ENCODE assay signal across 38 cellular contexts in genomic region chr1:27084107-27084506, GRCh38.
"Had no signal": no experiment of that assay in that cellular context is flagged by ENCODE, and none has a peak within 500 bp of the region (broad histone marks: within the 10 kb centered on the region; RNA-seq: fewer than 3 reads in every experiment).

No MANE protein-coding gene starts in this region.

- H3K4me3 Mint-ChIP-seq: activated naive CD4-positive, alpha-beta T cell treated with anti-CD3 and anti-CD28 coated beads for 36 hours; activated naive CD4-positive, alpha-beta T cell treated with anti-CD3 and anti-CD28 coated beads, Interleukin-2, amount 10 ng/mL, durations not matched to agents 7 days and 5 days; activated naive CD4-positive, alpha-beta T cell treated with anti-CD3 and anti-CD28 coated beads, Interleukin-2, amount 50 U/mL, for 24 hours; activated naive CD8-positive, alpha-beta T cell; activated naive CD8-positive, alpha-beta T cell treated with anti-CD3 and anti-CD28 coated beads, Interleukin-2, amount 10 ng/mL, durations not matched to agents 7 days and 5 days; activated naive CD8-positive, alpha-beta T cell treated with anti-CD3 and anti-CD28 coated beads, Interleukin-2, amount 50 U/mL, for 24 hours; activated T-cell treated with anti-CD3 and anti-CD28 coated beads, Interleukin-2, amount 50 U/mL, for 24 hours; activated T-cell treated with anti-CD3 and anti-CD28 coated beads, Interleukin-2, amount 50 U/mL, for 4 hours; activated T-cell treated with anti-CD3 and anti-CD28 coated beads, Interleukin-2, amount 50 U/mL, for 72 hours; activated T-helper 1 cell treated with anti-CD3 and anti-CD28 coated beads, Interleukin-12 subunit alpha, Interleukin-12 subunit beta, Interleukin-2, Interleukin-4 antibody, amounts not matched to agents 30 ng/mL and 10 ng/mL and 1 ng/mL, durations not matched to agents 14 hours and 24 hours and 36 hours; activated T-helper 17 cell treated with anti-CD3 and anti-CD28 coated beads, Interleukin-2, amount 50 U/mL, for 72 hours; brain; central memory CD8-positive, alpha-beta T cell had no signal

- H3K4me1 ChIP-seq: adrenal gland, ascending aorta, body of pancreas, breast epithelium had no signal

- H3K27me3 ChIP-seq: adrenal gland, ascending aorta, body of pancreas, brain microvascular endothelial cell, breast epithelium, cardiac muscle cell had no signal

- H3K9me3 ChIP-seq: adrenal gland, body of pancreas, breast epithelium had no signal

- FAIRE-seq: astrocyte had no signal

- H3K4me3 ChIP-seq: adrenal gland, ascending aorta, body of pancreas, breast epithelium, cardiac muscle cell had no signal

- H3K27me3 Mint-ChIP-seq: activated naive CD4-positive, alpha-beta T cell treated with anti-CD3 and anti-CD28 coated beads, Interleukin-2, amount 50 U/mL, for 24 hours; activated T-cell treated with anti-CD3 and anti-CD28 coated beads, Interleukin-2, amount 50 U/mL, for 24 hours; central memory CD8-positive, alpha-beta T cell had no signal

- ATAC-seq: activated naive CD4-positive, alpha-beta T cell treated with anti-CD3 and anti-CD28 coated beads, Interleukin-2, amount 50 U/mL, for 72 hours; activated naive CD8-positive, alpha-beta T cell treated with anti-CD3 and anti-CD28 coated beads, Interleukin-2, amount 50 U/mL, for 24 hours; activated T-cell treated with anti-CD3 and anti-CD28 coated beads, Interleukin-2, amount 50 U/mL, for 4 hours; activated T-cell treated with anti-CD3 and anti-CD28 coated beads, Interleukin-2, amount 50 U/mL, for 72 hours; activated T-helper 17 cell treated with anti-CD3 and anti-CD28 coated beads, Interleukin-2, amount 50 U/mL, for 72 hours; body of pancreas had no signal

- H3K36me3 ChIP-seq: adrenal gland, ascending aorta, brain microvascular endothelial cell, breast epithelium, cardiac muscle cell had no signal

- H3K9me3 Mint-ChIP-seq: activated naive CD4-positive, alpha-beta T cell treated with anti-CD3 and anti-CD28 coated beads, Interleukin-2, amount 50 U/mL, for 24 hours; activated naive CD8-positive, alpha-beta T cell treated with anti-CD3 and anti-CD28 coated beads, Interleukin-2, amount 50 U/mL, for 24 hours; activated T-cell treated with anti-CD3 and anti-CD28 coated beads, Interleukin-2, amount 50 U/mL, for 24 hours; activated T-helper 1 cell treated with anti-CD3 and anti-CD28 coated beads, Interleukin-12 subunit alpha, Interleukin-12 subunit beta, Interleukin-2, Interleukin-4 antibody, amounts not matched to agents 30 ng/mL and 10 ng/mL and 1 ng/mL, durations not matched to agents 14 hours and 24 hours and 36 hours; activated T-helper 17 cell treated with anti-CD3 and anti-CD28 coated beads, Interleukin-2, amount 50 U/mL, for 72 hours; central memory CD8-positive, alpha-beta T cell had no signal

- H3K36me3 Mint-ChIP-seq: activated naive CD4-positive, alpha-beta T cell treated with anti-CD3 and anti-CD28 coated beads, Interleukin-2, amount 10 ng/mL, durations not matched to agents 7 days and 5 days; activated naive CD4-positive, alpha-beta T cell treated with anti-CD3 and anti-CD28 coated beads, Interleukin-2, amount 50 U/mL, for 24 hours; activated naive CD4-positive, alpha-beta T cell treated with anti-CD3 and anti-CD28 coated beads, Interleukin-2, amount 50 U/mL, for 72 hours; brain had no signal

- H3K4me1 Mint-ChIP-seq: activated naive CD8-positive, alpha-beta T cell treated with anti-CD3 and anti-CD28 coated beads, Interleukin-2, amount 50 U/mL, for 24 hours; central memory CD8-positive, alpha-beta T cell had no signal

- H3K27ac Mint-ChIP-seq: activated naive CD4-positive, alpha-beta T cell treated with anti-CD3 and anti-CD28 coated beads for 36 hours; activated naive CD4-positive, alpha-beta T cell treated with anti-CD3 and anti-CD28 coated beads, Interleukin-2, amount 10 ng/mL, durations not matched to agents 7 days and 5 days; activated naive CD4-positive, alpha-beta T cell treated with anti-CD3 and anti-CD28 coated beads, Interleukin-2, amount 50 U/mL, for 24 hours; activated naive CD4-positive, alpha-beta T cell treated with anti-CD3 and anti-CD28 coated beads, Interleukin-2, amount 50 U/mL, for 72 hours; activated naive CD8-positive, alpha-beta T cell; activated naive CD8-positive, alpha-beta T cell treated with anti-CD3 and anti-CD28 coated beads, Interleukin-2, amount 10 ng/mL, durations not matched to agents 7 days and 5 days; activated naive CD8-positive, alpha-beta T cell treated with anti-CD3 and anti-CD28 coated beads, Interleukin-2, amount 50 U/mL, for 24 hours; activated T-cell treated with anti-CD3 and anti-CD28 coated beads, Interleukin-2, amount 50 U/mL, for 24 hours; activated T-helper 1 cell treated with anti-CD3 and anti-CD28 coated beads, Interleukin-12 subunit alpha, Interleukin-12 subunit beta, Interleukin-2, Interleukin-4 antibody, amounts not matched to agents 30 ng/mL and 10 ng/mL and 1 ng/mL, durations not matched to agents 14 hours and 24 hours and 36 hours; activated T-helper 17 cell treated with anti-CD3 and anti-CD28 coated beads, Interleukin-2, amount 50 U/mL, for 72 hours; activated T-helper 2 cell treated with anti-CD3 and anti-CD28 coated beads, Interferon-gamma antibody, Interleukin-2, Interleukin-4, amounts not matched to agents 10 μg/mL and 5 μg/mL and 100 μg/mL, durations not matched to agents 14 hours and 24 hours and 36 hours; brain had no signal

- H3K27ac ChIP-seq: adrenal gland, ascending aorta, body of pancreas, brain microvascular endothelial cell, breast epithelium, cardiac muscle cell had no signal

- DNase-seq: activated effector memory CD4-positive, alpha-beta T cell treated with anti-CD3 and anti-CD28 coated beads, Interleukin-2, amount 50 U/mL, for 16 hours; activated effector memory CD4-positive, alpha-beta T cell treated with Interleukin-2 at 50 U/mL for 16 hours; activated gamma-delta T cell; activated gamma-delta T cell treated with Interleukin-2 at 50 U/mL for 16 hours; activated naive CD4-positive, alpha-beta T cell; activated naive CD4-positive, alpha-beta T cell treated with anti-CD3 and anti-CD28 coated beads for 36 hours; activated naive CD4-positive, alpha-beta T cell treated with anti-CD3 and anti-CD28 coated beads, Interleukin-2, amount 10 ng/mL, durations not matched to agents 7 days and 5 days; activated naive CD4-positive, alpha-beta T cell treated with anti-CD3 and anti-CD28 coated beads, Interleukin-2, amount 50 U/mL, for 16 hours; activated naive CD4-positive, alpha-beta T cell treated with Interleukin-2 at 50 U/mL for 16 hours; activated naive CD8-positive, alpha-beta T cell treated with anti-CD3 and anti-CD28 coated beads, Interleukin-2, amount 10 ng/mL, durations not matched to agents 7 days and 5 days; activated naive CD8-positive, alpha-beta T cell treated with anti-CD3 and anti-CD28 coated beads, Interleukin-2, amount 50 U/mL, for 24 hours; activated T-cell treated with anti-CD3 and anti-CD28 coated beads, Interleukin-2, amount 50 U/mL, for 1 hour; activated T-cell treated with anti-CD3 and anti-CD28 coated beads, Interleukin-2, amount 50 U/mL, for 24 hours; activated T-cell treated with anti-CD3 and anti-CD28 coated beads, Interleukin-2, amount 50 U/mL, for 4 hours; activated T-cell treated with anti-CD3 and anti-CD28 coated beads, Interleukin-2, amount 50 U/mL, for 48 hours; activated T-cell treated with anti-CD3 and anti-CD28 coated beads, Interleukin-2, amount 50 U/mL, for 72 hours; adrenal gland; amniotic stem cell; amygdala; anterior cingulate cortex; aorta; body of pancreas; brain microvascular endothelial cell; caudate nucleus; central memory CD4-positive, alpha-beta T cell; cerebellar nuclear complex had no signal
